ENCODE assay signal across 15 cellular contexts in genomic region chr1:86082183-86082582, GRCh38.
DNase-seq lines count a peak whose midpoint lies in the region; ATAC-seq, FAIRE-seq and TF ChIP-seq lines count a peak whose summit lies in the region.
"Had no signal": no experiment of that assay in that cellular context is flagged by ENCODE, and none has a peak within 500 bp of the region (broad histone marks: within the 10 kb centered on the region; RNA-seq: fewer than 3 reads in every experiment).

No MANE protein-coding gene starts in this region.

- no peaks in the 10 kb centered on the region for H3K27me3 Mint-ChIP-seq in stimulated activated memory B cell treated with anti-CD40 and anti-IgM and Interleukin-4, amounts not matched to agents 10 μg/mL and 1 μg/mL and 100 μg/mL, for 72 hours

- no peaks in the 10 kb centered on the region for H3K36me3 ChIP-seq in keratinocyte (ENCODE audit: control insufficient read depth in 2 of 2, extremely low read depth in 1 of 2, insufficient read depth in 2 of 2, low read length in 2 of 2)
- no peaks in the 10 kb centered on the region for H3K36me3 ChIP-seq in upper lobe of right lung
- H3K36me3 ChIP-seq: brain microvascular endothelial cell, sigmoid colon had no signal

- H3K9ac ChIP-seq in keratinocyte (ENCODE audit: control insufficient read depth, extremely low read depth, insufficient read depth, low read length), result no peak overlapping the region

- no peaks in the 10 kb centered on the region for H3K79me2 ChIP-seq in keratinocyte (ENCODE audit: control insufficient read depth, insufficient read depth, low read length)

- H3K27ac ChIP-seq in keratinocyte (ENCODE audit: control insufficient read depth, insufficient read depth, low read length), result no peak overlapping the region
- H3K27ac ChIP-seq in upper lobe of right lung, result no peak overlapping the region
- H3K27ac ChIP-seq: brain microvascular endothelial cell, sigmoid colon had no signal

- no peak overlapping the region for H2AFZ ChIP-seq in keratinocyte (ENCODE audit: control insufficient read depth, low read length)

- no peaks in the 10 kb centered on the region for H3K9me1 ChIP-seq in keratinocyte (ENCODE audit: control insufficient read depth, extremely low read depth, insufficient read depth, low read length)

- H3K9me3 ChIP-seq in keratinocyte (ENCODE audit: control insufficient read depth, low read depth, low read length), result no peaks in the 10 kb centered on the region
- no peaks in the 10 kb centered on the region for H3K9me3 ChIP-seq in upper lobe of right lung
- H3K9me3 ChIP-seq: sigmoid colon had no signal

- no peak overlapping the region for H3K4me3 Mint-ChIP-seq in stimulated activated memory B cell treated with anti-CD40 and anti-IgM and Interleukin-4, amounts not matched to agents 10 μg/mL and 1 μg/mL and 100 μg/mL, for 72 hours
- H3K4me3 Mint-ChIP-seq: activated T-cell treated with anti-CD3 and anti-CD28 coated beads, Interleukin-2, amount 50 U/mL, for 4 hours had no signal

- H3K4me1 ChIP-seq in keratinocyte (ENCODE audit: control insufficient read depth, extremely low read depth, insufficient read depth, low read length), result no peaks in the 10 kb centered on the region
- H3K4me1 ChIP-seq in upper lobe of right lung, result no peaks in the 10 kb centered on the region

- H3K9me3 Mint-ChIP-seq in stimulated activated memory B cell treated with anti-CD40 and anti-IgM and Interleukin-4, amounts not matched to agents 10 μg/mL and 1 μg/mL and 100 μg/mL, for 72 hours, result peaks cover 3% of the 10 kb centered on the region

- H3K4me3 ChIP-seq in keratinocyte (ENCODE audit: control insufficient read depth in 2 of 3, extremely low read depth in 1 of 3, insufficient read depth in 2 of 3, low read depth in 1 of 3, low read length in 3 of 3) (no peak overlapping the region), upper lobe of right lung (no peak overlapping the region)
- H3K4me3 ChIP-seq: lung, sigmoid colon had no signal

- no peak for FAIRE-seq in keratinocyte (lab: Jason Lieb, UNC)

- no peak overlapping the region for H3K27ac Mint-ChIP-seq in stimulated activated memory B cell treated with anti-CD40 and anti-IgM and Interleukin-4, amounts not matched to agents 10 μg/mL and 1 μg/mL and 100 μg/mL, for 72 hours

- intact Hi-C loops in upper lobe of right lung (cut with DNase I), result no loop called here

- peaks cover 6% of the 10 kb centered on the region for H3K4me1 Mint-ChIP-seq in stimulated activated memory B cell treated with anti-CD40 and anti-IgM and Interleukin-4, amounts not matched to agents 10 μg/mL and 1 μg/mL and 100 μg/mL, for 72 hours

- DNase-seq in RKO (ENCODE audit: low spot score), result peak; percentile 29
- no peak for DNase-seq in keratinocyte (ENCODE audit: low read depth, low spot score)
- DNase-seq in upper lobe of right lung, result no peak
- no peak for DNase-seq in activated CD4-positive, CD25-positive, alpha-beta regulatory T cell treated with anti-CD3 and anti-CD28 coated beads, Interleukin-2, amount 50 U/mL, for 72 hours
- DNase-seq in occipital lobe (lab: John Stamatoyannopoulos, UW), result no peak
- DNase-seq: activated T-cell treated with anti-CD3 and anti-CD28 coated beads, Interleukin-2, amount 50 U/mL, for 4 hours; brain microvascular endothelial cell; DMS153; NCI-H748 treated with DMSO at 0.1 percent for 48 hours; sigmoid colon; T-helper 9 cell had no signal

- dilution Hi-C loops in keratinocyte (cut with MboI; ENCODE audit: extremely low pct_ligation_motif_present, low sequenced_read_pairs), result no loop called here

- H3K36me3 Mint-ChIP-seq in stimulated activated memory B cell treated with anti-CD40 and anti-IgM and Interleukin-4, amounts not matched to agents 10 μg/mL and 1 μg/mL and 100 μg/mL, for 72 hours, result no peaks in the 10 kb centered on the region

- TF ChIP-seq CTCF in GM12874 (IDR thresholded peaks at IDR 0.05; ENCODE audit: insufficient read depth, low read depth, low read length) (peak; percentile 15; the same call in 1 of the 2 replicates), keratinocyte (optimal IDR thresholded peaks at IDR 0.05 in 1 of 3, IDR thresholded peaks at IDR 0.05 in 1 of 3, conservative IDR thresholded peaks at IDR 0.05 in 1 of 3; ENCODE audit: extremely low read depth in 1 of 3, insufficient read depth in 2 of 3, low read length in 3 of 3) (peak in 2 of 3 experiments; percentile 33 to 40), upper lobe of right lung (IDR thresholded peaks at IDR 0.05) (no peak)

- H3K4me2 ChIP-seq in keratinocyte (ENCODE audit: control insufficient read depth, extremely low read depth, insufficient read depth, low read depth, low read length), result no peak overlapping the region

- peak; percentile 49 for ATAC-seq in HG02678 (IDR thresholded peaks at IDR 0.05; ENCODE audit: unreplicated experiment)
- no peak for ATAC-seq in upper lobe of right lung
- ATAC-seq in stimulated activated memory B cell treated with anti-CD40 and anti-IgM and Interleukin-4, amounts not matched to agents 10 μg/mL and 1 μg/mL and 100 μg/mL, for 72 hours, result no peak
- ATAC-seq: activated T-cell treated with anti-CD3 and anti-CD28 coated beads, Interleukin-2, amount 50 U/mL, for 4 hours had no signal

- no peaks in the 10 kb centered on the region for H4K20me1 ChIP-seq in keratinocyte (ENCODE audit: control insufficient read depth, extremely low read depth, insufficient read depth, low read length)

- no peaks in the 10 kb centered on the region for H3K27me3 ChIP-seq in keratinocyte (ENCODE audit: control insufficient read depth, extremely low read depth, insufficient read depth, low read length)
- H3K27me3 ChIP-seq in upper lobe of right lung, result no peaks in the 10 kb centered on the region
- H3K27me3 ChIP-seq: brain microvascular endothelial cell, sigmoid colon had no signal
